ENCODE assay signal across 8 cellular contexts in the genomic region with DNA sequence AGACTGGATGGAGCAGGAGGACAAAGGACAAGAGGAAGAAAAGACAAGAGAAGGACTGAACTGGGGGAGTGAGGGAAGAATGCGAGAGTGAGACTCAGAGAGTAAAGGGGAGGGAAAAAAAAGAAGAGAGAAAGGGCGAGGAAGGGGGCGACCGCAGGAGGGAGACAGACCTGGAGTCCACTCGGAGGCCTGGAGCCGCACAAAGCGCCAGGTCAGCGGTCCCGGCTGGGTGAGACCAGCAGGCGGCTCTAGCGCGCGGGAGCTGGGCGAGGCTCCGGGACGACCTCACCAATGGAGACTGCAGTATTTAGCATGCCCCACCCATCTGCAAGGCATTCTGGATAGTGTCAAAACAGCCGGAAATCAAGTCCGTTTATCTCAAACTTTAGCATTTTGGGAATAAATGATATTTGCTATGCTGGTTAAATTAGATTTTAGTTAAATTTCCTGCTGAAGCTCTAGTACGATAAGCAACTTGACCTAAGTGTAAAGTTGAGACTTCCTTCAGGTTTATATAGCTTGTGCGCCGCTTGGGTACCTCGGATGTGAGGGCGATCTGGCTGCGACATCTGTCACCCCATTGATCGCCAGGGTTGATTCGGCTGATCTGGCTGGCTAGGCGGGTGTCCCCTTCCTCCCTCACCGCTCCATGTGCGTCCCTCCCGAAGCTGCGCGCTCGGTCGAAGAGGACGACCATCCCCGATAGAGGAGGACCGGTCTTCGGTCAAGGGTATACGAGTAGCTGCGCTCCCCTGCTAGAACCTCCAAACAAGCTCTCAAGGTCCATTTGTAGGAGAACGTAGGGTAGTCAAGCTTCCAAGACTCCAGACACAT. TPM values are rescaled to one million over a fixed set of nuclear protein-coding genes. Genes with fewer than 3 reads are reported as not detected.
DNase-seq lines count a peak whose midpoint lies in the region; TF ChIP-seq lines count a peak whose summit lies in the region.
"Not testable (repeated sequence)": the region's sequence is repeated elsewhere in the genome, so short reads cannot be mapped to it uniquely, and the experiment has no call there.

TSS of gene GSTA4 (minus strand) at position 206 of the 834 bp plus-strand sequence. CDS start 1,041 bp downstream, outside the sequence.

- H3K4me3 ChIP-seq in HAP-1 (peak within 1 kb of the TSS; percentile 52), MG63 (peak within 1 kb of the TSS; percentile 58), foreskin fibroblast (ENCODE audit: low read depth in 1 of 2, low read length in 2 of 2) (peak within 1 kb of the TSS; percentile 80 to 88), stomach smooth muscle (ENCODE audit: low read length in 2 of 2) (peak within 1 kb of the TSS; percentile 92 to 95)

- H3K27me3 Mint-ChIP-seq in neural crest cell (ENCODE audit: low read depth) = peaks cover 13% of the 10 kb centered on the region

- in situ Hi-C loops in HAP-1 (cut with MboI; ENCODE audit: low sequenced_read_pairs) = loop anchor here (10.0 kb wide), 1 partner anchor 110 kb away; no protein-coding TSS in a partner anchor

- H3K9me3 ChIP-seq in ES-I3 (ENCODE audit: control insufficient read depth, insufficient read depth, low read length); HAP-1; MG63; stomach smooth muscle (ENCODE audit: control insufficient read depth in 2 of 2, low read length in 2 of 2): not testable (repeated sequence)

- H3K36me3 ChIP-seq in ES-I3 (ENCODE audit: insufficient read depth, low read length); HAP-1 (replicated peaks); MG63; stomach smooth muscle (ENCODE audit: control insufficient read depth in 2 of 2, insufficient read depth in 2 of 2, low read length in 2 of 2): not testable (repeated sequence)

- H3K36me3 Mint-ChIP-seq in neural crest cell (ENCODE audit: low read depth) = peaks cover 13% of the 10 kb centered on the region

- H3K4me1 Mint-ChIP-seq in neural crest cell = peaks cover 40% of the 10 kb centered on the region

- peak within 1 kb of the TSS; percentile 99 for H3K27ac Mint-ChIP-seq in neural crest cell (ENCODE audit: unreplicated experiment)

- TF ChIP-seq CTCF in foreskin fibroblast (IDR thresholded peaks at IDR 0.05; ENCODE audit: low read depth, low read length) (peak; percentile 89), neural crest cell (conservative IDR thresholded peaks at IDR 0.05) (peak; percentile 76)

- not testable (repeated sequence) for H3K9me3 Mint-ChIP-seq in neural crest cell

- DNase-seq in HAP-1 (ENCODE audit: low spot score in 2 of 2) (peak; percentile 96 to 97), MG63 (peak; percentile 96), SHP77 treated with DMSO at 0.1 percent for 48 hours (lab: John Stamatoyannopoulos, UW) (peak; percentile 90), foreskin fibroblast (peak; percentile 98 to 99), neural crest cell (ENCODE audit: low read depth, low spot score) (peak; percentile 94)
- peak; percentile 83 for DNase-seq in activated gamma-delta T cell treated with anti-CD3 and anti-CD28 coated beads, Interleukin-2, amount 50 U/mL, for 16 hours (ENCODE audit: low read depth)

- peak within 1 kb of the TSS; percentile 94 for H3K27ac ChIP-seq in stomach smooth muscle (ENCODE audit: low read length)

- peak within 1 kb of the TSS; percentile 98 for H3K4me3 Mint-ChIP-seq in neural crest cell

- H3K4me1 ChIP-seq in ES-I3 (ENCODE audit: insufficient read depth, low read length); stomach smooth muscle (ENCODE audit: control insufficient read depth, insufficient read depth, low read length): not testable (repeated sequence)
- H3K4me1 ChIP-seq in HAP-1 = peaks cover 17% of the 10 kb centered on the region

- H3K9ac ChIP-seq in ES-I3 (ENCODE audit: low read depth, low read length) (peak within 1 kb of the TSS; percentile 95), stomach smooth muscle (ENCODE audit: low read length in 2 of 2) (peak within 1 kb of the TSS; percentile 86 to 94)

- H3K27me3 ChIP-seq in HAP-1 (ENCODE audit: low read depth); MG63; stomach smooth muscle (ENCODE audit: control insufficient read depth in 1 of 2, insufficient read depth in 2 of 2, low read length in 2 of 2): not testable (repeated sequence)

RNA-seq across cellular contexts. Expression of gene GSTA4, which starts in this region (rescaled TPM):
- total RNA-seq in MG63 (2014; rRNA removed; shearing (Covaris generic); ENCODE audit: low replicate concordance) = 15.3 and 28.5 TPM in 2 replicates
- 69.1 and 70.7 TPM in 2 replicates for total RNA-seq in neural crest cell

Comparison
In these comparisons a context has a peak if more than half of its experiments do, and no peak if none do; other contexts are left out.
1. Peak in every context shown above with its lines: DNase-seq, H3K4me3 ChIP-seq and H3K27ac ChIP-seq.